ENCODE assay signal across 33 cellular contexts in the genomic region with DNA sequence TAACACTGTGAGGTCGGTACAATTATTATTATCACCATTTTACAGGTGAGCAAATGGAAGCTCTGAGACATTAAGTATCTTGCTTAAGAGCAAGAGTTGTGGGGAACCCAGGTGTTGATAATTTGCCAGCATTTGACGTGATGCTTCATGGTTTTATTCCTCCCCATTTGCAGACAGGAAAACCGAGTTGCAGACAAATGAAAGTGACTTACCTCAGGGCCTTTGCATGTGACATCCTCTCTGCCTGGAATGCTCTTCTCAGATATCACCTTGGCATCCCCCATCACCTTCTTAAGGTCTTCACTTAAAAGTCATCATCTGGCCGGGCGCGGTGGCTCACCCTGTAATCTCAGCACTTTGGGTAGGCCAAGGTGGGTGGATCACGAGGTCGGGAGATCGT.
"Had no signal": no experiment of that assay in that cellular context is flagged by ENCODE, and none has a peak within 500 bp of the region (broad histone marks: within the 10 kb centered on the region; RNA-seq: fewer than 3 reads in every experiment).

No MANE protein-coding gene starts in this region.

- H3K4me1 ChIP-seq: ascending aorta, breast epithelium had no signal

- H3K4me3 ChIP-seq: adrenal gland, ascending aorta, body of pancreas, breast epithelium, cardiac muscle cell had no signal

- DNase-seq: activated effector memory CD4-positive, alpha-beta T cell treated with anti-CD3 and anti-CD28 coated beads, Interleukin-2, amount 50 U/mL, for 16 hours; activated effector memory CD4-positive, alpha-beta T cell treated with Interleukin-2 at 50 U/mL for 16 hours; activated gamma-delta T cell; activated gamma-delta T cell treated with Interleukin-2 at 50 U/mL for 16 hours; activated naive CD4-positive, alpha-beta T cell; activated naive CD4-positive, alpha-beta T cell treated with anti-CD3 and anti-CD28 coated beads for 36 hours; activated naive CD4-positive, alpha-beta T cell treated with anti-CD3 and anti-CD28 coated beads, Interleukin-2, amount 10 ng/mL, durations not matched to agents 7 days and 5 days; activated naive CD4-positive, alpha-beta T cell treated with anti-CD3 and anti-CD28 coated beads, Interleukin-2, amount 50 U/mL, for 16 hours; activated naive CD4-positive, alpha-beta T cell treated with Interleukin-2 at 50 U/mL for 16 hours; activated naive CD8-positive, alpha-beta T cell treated with anti-CD3 and anti-CD28 coated beads for 36 hours; activated naive CD8-positive, alpha-beta T cell treated with anti-CD3 and anti-CD28 coated beads, Interleukin-2, amount 10 ng/mL, durations not matched to agents 7 days and 5 days; activated naive CD8-positive, alpha-beta T cell treated with anti-CD3 and anti-CD28 coated beads, Interleukin-2, amount 50 U/mL, for 24 hours; activated T-cell treated with anti-CD3 and anti-CD28 coated beads, Interleukin-2, amount 50 U/mL, for 1 hour; activated T-cell treated with anti-CD3 and anti-CD28 coated beads, Interleukin-2, amount 50 U/mL, for 24 hours; activated T-cell treated with anti-CD3 and anti-CD28 coated beads, Interleukin-2, amount 50 U/mL, for 4 hours; activated T-cell treated with anti-CD3 and anti-CD28 coated beads, Interleukin-2, amount 50 U/mL, for 48 hours; activated T-cell treated with anti-CD3 and anti-CD28 coated beads, Interleukin-2, amount 50 U/mL, for 72 hours; adrenal gland; amniotic stem cell; amygdala; anterior cingulate cortex; aorta; body of pancreas; brain microvascular endothelial cell; caudate nucleus; cerebellar nuclear complex had no signal

- H3K27me3 ChIP-seq: adrenal gland, ascending aorta, body of pancreas, brain microvascular endothelial cell, breast epithelium, cardiac muscle cell had no signal

- FAIRE-seq: astrocyte, bronchial epithelial cell had no signal

- H3K27ac ChIP-seq: adrenal gland, ascending aorta, body of pancreas, brain microvascular endothelial cell, breast epithelium, cardiac muscle cell had no signal

- H3K9me3 ChIP-seq: adrenal gland, ascending aorta, body of pancreas, breast epithelium had no signal

- H3K36me3 ChIP-seq: adrenal gland, ascending aorta, brain microvascular endothelial cell, breast epithelium, cardiac muscle cell had no signal

- ATAC-seq: activated naive CD4-positive, alpha-beta T cell treated with anti-CD3 and anti-CD28 coated beads, Interleukin-2, amount 50 U/mL, for 72 hours; activated naive CD8-positive, alpha-beta T cell treated with anti-CD3 and anti-CD28 coated beads, Interleukin-2, amount 50 U/mL, for 24 hours; activated T-cell treated with anti-CD3 and anti-CD28 coated beads, Interleukin-2, amount 50 U/mL, for 4 hours; activated T-cell treated with anti-CD3 and anti-CD28 coated beads, Interleukin-2, amount 50 U/mL, for 72 hours; activated T-helper 17 cell treated with anti-CD3 and anti-CD28 coated beads, Interleukin-2, amount 50 U/mL, for 72 hours; body of pancreas had no signal
